Comparison of ENCODE assay signal across 8 cellular contexts in the genomic region with DNA sequence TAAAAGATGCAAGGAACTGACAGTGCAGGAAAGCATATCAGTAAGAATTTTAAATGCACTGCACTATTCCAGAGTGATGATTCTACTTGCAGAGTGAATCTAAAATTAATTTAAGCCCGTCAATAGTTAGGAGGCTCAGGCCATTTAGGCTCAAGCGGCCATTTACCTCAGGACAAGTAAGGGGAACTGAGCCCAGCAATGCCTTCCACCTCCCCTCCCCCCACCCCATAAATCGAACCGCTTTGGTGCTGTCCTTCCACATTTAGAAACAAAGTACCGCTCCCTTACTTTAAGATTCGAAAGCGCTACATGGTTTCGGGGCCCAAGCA. TPM values are rescaled to one million over a fixed set of nuclear protein-coding genes. Genes with fewer than 3 reads are reported as not detected.
DNase-seq lines count a peak whose midpoint lies in the region; TF ChIP-seq lines count a peak whose summit lies in the region.

No MANE protein-coding gene starts in this region.

- H3F3A ChIP-seq in SU-DHL-6 (ENCODE audit: insufficient read depth), result no peaks in the 10 kb centered on the region

- H3K36me3 ChIP-seq in SU-DHL-6 (ENCODE audit: low read length) (peaks cover 4% of the 10 kb centered on the region; the same call in 1 of the 2 replicates), neuronal stem cell (replicated peaks in 1 of 2; ENCODE audit: control insufficient read depth in 2 of 2, insufficient read depth in 2 of 2, low read length in 2 of 2) (peaks cover 5 to 40% of the 10 kb centered on the region in 2 donors)

- no peak overlapping the region for H3K18ac ChIP-seq in neuronal stem cell (ENCODE audit: low read length)

- H3K4me3 Mint-ChIP-seq in activated naive CD4-positive, alpha-beta T cell treated with anti-CD3 and anti-CD28 coated beads, Interleukin-2, amount 10 ng/mL, durations not matched to agents 7 days and 5 days, result peak overlapping the region; percentile 100

- no peaks in the 10 kb centered on the region for H3K9me3 Mint-ChIP-seq in activated naive CD4-positive, alpha-beta T cell treated with anti-CD3 and anti-CD28 coated beads, Interleukin-2, amount 10 ng/mL, durations not matched to agents 7 days and 5 days

- in situ Hi-C loops in GM13977 (cut with MboI; ENCODE audit: low pct_unique_long_range_greater_than_20kb, low sequenced_read_pairs, unreplicated experiment), result no loop called here

- no peak overlapping the region for H3K27ac ChIP-seq in SU-DHL-6 (ENCODE audit: low read depth, low read length)
- H3K27ac ChIP-seq in neuronal stem cell (replicated peaks; ENCODE audit: low read length), result no peak overlapping the region

- no peak overlapping the region for H3K4ac ChIP-seq in neuronal stem cell (ENCODE audit: low read length)

- DNase-seq in activated naive CD4-positive, alpha-beta T cell treated with anti-CD3 and anti-CD28 coated beads, Interleukin-2, amount 10 ng/mL, durations not matched to agents 7 days and 5 days, result no peak
- no peak for DNase-seq in activated naive CD4-positive, alpha-beta T cell (lab: John Stamatoyannopoulos, UW)
- DNase-seq in fibroblast of pulmonary artery (ENCODE audit: low read depth) (no peak), neuronal stem cell (ENCODE audit: low spot score) (peak; percentile 0), HCEC 1CT (no peak), GM13977 (ENCODE audit: low spot score) (no peak)
- no peak for DNase-seq in stimulated activated CD4-positive, alpha-beta T cell treated with anti-CD3 and anti-CD28 coated beads, Interleukin-4, amount 100 ng/mL, for 24 hours

- no peaks in the 10 kb centered on the region; the same call in 1 of the 2 replicates for H3K79me2 ChIP-seq in SU-DHL-6 (ENCODE audit: insufficient read depth, low read length)

- no peak for TF ChIP-seq CTCF in SU-DHL-6 (IDR thresholded peaks at IDR 0.05; ENCODE audit: insufficient read depth, low read length, poor library complexity, severe bottlenecking)
- TF ChIP-seq CTCF in fibroblast of pulmonary artery (IDR thresholded peaks at IDR 0.05; ENCODE audit: low read length, missing control alignments), result no peak
- no peak for TF ChIP-seq CTCF in GM13977 (IDR thresholded peaks at IDR 0.05; ENCODE audit: extremely low read depth, insufficient read depth, missing control alignments)

- H3K27me3 ChIP-seq in SU-DHL-6 (ENCODE audit: low read length) (no peaks in the 10 kb centered on the region), neuronal stem cell (ENCODE audit: control insufficient read depth in 3 of 3, insufficient read depth in 3 of 3, low read depth in 1 of 3, low read length in 3 of 3) (no peaks in the 10 kb centered on the region)

- peak overlapping the region; percentile 64 for H3K9ac ChIP-seq in SU-DHL-6 (ENCODE audit: low read length)
- no peak overlapping the region for H3K9ac ChIP-seq in neuronal stem cell (ENCODE audit: low read depth, low read length, poor library complexity)

- H3K36me3 Mint-ChIP-seq in activated naive CD4-positive, alpha-beta T cell treated with anti-CD3 and anti-CD28 coated beads, Interleukin-2, amount 10 ng/mL, durations not matched to agents 7 days and 5 days, result peaks cover 38% of the 10 kb centered on the region

- peaks cover 42% of the 10 kb centered on the region for H3K4me1 Mint-ChIP-seq in activated naive CD4-positive, alpha-beta T cell treated with anti-CD3 and anti-CD28 coated beads, Interleukin-2, amount 10 ng/mL, durations not matched to agents 7 days and 5 days

- no peak overlapping the region for H3K23ac ChIP-seq in neuronal stem cell (ENCODE audit: low read depth, low read length, poor library complexity)

- H3K27me3 Mint-ChIP-seq in activated naive CD4-positive, alpha-beta T cell treated with anti-CD3 and anti-CD28 coated beads, Interleukin-2, amount 10 ng/mL, durations not matched to agents 7 days and 5 days, result no peaks in the 10 kb centered on the region

- no peak overlapping the region for H2BK120ac ChIP-seq in neuronal stem cell (ENCODE audit: low read depth, low read length)

- H3K27ac Mint-ChIP-seq in activated naive CD4-positive, alpha-beta T cell treated with anti-CD3 and anti-CD28 coated beads, Interleukin-2, amount 10 ng/mL, durations not matched to agents 7 days and 5 days, result peak overlapping the region; percentile 96

- H3K9me3 ChIP-seq in SU-DHL-6 (ENCODE audit: insufficient read depth, low read length), result no peaks in the 10 kb centered on the region
- H3K9me3 ChIP-seq in neuronal stem cell (replicated peaks in 1 of 2; ENCODE audit: control insufficient read depth in 2 of 2, insufficient read depth in 1 of 2, low read depth in 1 of 2, low read length in 2 of 2), result no peaks in the 10 kb centered on the region

- no peak overlapping the region for H3K14ac ChIP-seq in neuronal stem cell (ENCODE audit: low read length)

- no peak overlapping the region for H2BK5ac ChIP-seq in neuronal stem cell (ENCODE audit: low read length)

- no peaks in the 10 kb centered on the region for H3K9me2 ChIP-seq in SU-DHL-6 (replicated peaks; ENCODE audit: insufficient read depth, low read length)

- peak overlapping the region; percentile 56 for H3K4me3 ChIP-seq in SU-DHL-6 (ENCODE audit: insufficient read depth, low read length, poor library complexity, severe bottlenecking)
- peak overlapping the region; percentile 73 for H3K4me3 ChIP-seq in fibroblast of pulmonary artery (replicated peaks; ENCODE audit: low read depth, low read length)
- H3K4me3 ChIP-seq in neuronal stem cell (ENCODE audit: low read length in 2 of 2), result peak overlapping the region; percentile 61 to 93

- no peak overlapping the region for H2BK12ac ChIP-seq in neuronal stem cell (ENCODE audit: low read length)

- H4K20me1 ChIP-seq in SU-DHL-6 (ENCODE audit: low read depth, low read length), result no peaks in the 10 kb centered on the region

- H4K91ac ChIP-seq in neuronal stem cell (ENCODE audit: low read depth, low read length, poor library complexity), result no peak overlapping the region

- H2AFZ ChIP-seq in SU-DHL-6 (ENCODE audit: low read depth, low read length, severe bottlenecking) (no peak overlapping the region), neuronal stem cell (ENCODE audit: low read length) (peak overlapping the region; percentile 85)

- no peak overlapping the region for H2BK15ac ChIP-seq in neuronal stem cell (ENCODE audit: low read length)

- H4K8ac ChIP-seq in neuronal stem cell (ENCODE audit: low read depth, low read length), result no peak overlapping the region

- H3K4me1 ChIP-seq in neuronal stem cell (ENCODE audit: control insufficient read depth in 2 of 2, insufficient read depth in 1 of 2, low read depth in 1 of 2, low read length in 2 of 2), result no peaks in the 10 kb centered on the region

- CTCF ChIA-PET in activated naive CD4-positive, alpha-beta T cell treated with anti-CD3 and anti-CD28 coated beads, Interleukin-2, amount 10 ng/mL, durations not matched to agents 7 days and 5 days (lab: Charles Lee), result no interaction called here

- no peak overlapping the region for H2AK5ac ChIP-seq in neuronal stem cell (ENCODE audit: low read depth, low read length)

- peaks cover 2% of the 10 kb centered on the region for H3K79me1 ChIP-seq in neuronal stem cell (ENCODE audit: low read depth, low read length)

- H3K4me2 ChIP-seq in SU-DHL-6 (ENCODE audit: low read depth, low read length, poor library complexity, severe bottlenecking), result peak overlapping the region; percentile 76
- peak overlapping the region; percentile 33 for H3K4me2 ChIP-seq in neuronal stem cell (ENCODE audit: insufficient read depth, low read length, poor library complexity, severe bottlenecking)

- no CpG with 5 or more reads among the region's 8 CpGs for WGBS in neuronal stem cell (ENCODE audit: extremely low coverage in 2 of 2, insufficient read length in 2 of 2, insufficient replicate concordance in 1 of 2), 2 donors

RNA-seq across cellular contexts. Expression of a gene that starts 0.7 kb away (rescaled TPM):
- polyA plus RNA-seq in neuronal stem cell (2013, experiment 1 of 2), result 13.7 TPM
- polyA plus RNA-seq in neuronal stem cell (2013, experiment 2 of 2), result 14.0 TPM
